Comparison of ENCODE assay signal across 1 cellular context in genomic region chr6:52063584-52064400, GRCh38.
TF ChIP-seq lines count a peak whose summit lies in the region.

No MANE protein-coding gene starts in this region.

TF ChIP-seq in GM12878, 131 proteins besides CTCF, POLR2A, EP300 and RAD21 (continued from another document):
- no peak for TF ChIP-seq IRF3 (IDR thresholded peaks at IDR 0.05)
- no peak for TF ChIP-seq FOS (IDR thresholded peaks at IDR 0.05; ENCODE audit: borderline replicate concordance, extremely low read depth, insufficient read length)
- no peak for TF ChIP-seq ZBTB33 (IDR thresholded peaks at IDR 0.05)
- TF ChIP-seq YY1 (IDR thresholded peaks at IDR 0.05; ENCODE audit: low read depth, low read length): 0 out of 2 replicates have a peak, but pooled peaks have one; percentile 46
- no peak for TF ChIP-seq BACH1 (IDR thresholded peaks at IDR 0.05; ENCODE audit: borderline replicate concordance)
- TF ChIP-seq TBL1XR1 (IDR thresholded peaks at IDR 0.05; ENCODE audit: low read depth, low read length): no peak
- no peak for TF ChIP-seq ZNF24 (IDR thresholded peaks at IDR 0.05)
- 0 out of 2 replicates have a peak, but pooled peaks have one; percentile 28 for TF ChIP-seq CREB1 (IDR thresholded peaks at IDR 0.05; ENCODE audit: low read depth)
- no peak for TF ChIP-seq ZNF274 (IDR thresholded peaks at IDR 0.05; ENCODE audit: insufficient read depth, insufficient read length)
- peak; percentile 16 for TF ChIP-seq MEF2B (IDR thresholded peaks at IDR 0.05; ENCODE audit: partially characterized antibody, poor library complexity, severe bottlenecking)
- no peak for TF ChIP-seq YBX1 (IDR thresholded peaks at IDR 0.05)
- TF ChIP-seq ZBTB40 (IDR thresholded peaks at IDR 0.05; ENCODE audit: borderline replicate concordance): 0 out of 2 replicates have a peak, but pooled peaks have one; percentile 15
- no peak for TF ChIP-seq SREBF1 (IDR thresholded peaks at IDR 0.05; ENCODE audit: low read length)
- TF ChIP-seq NKRF (conservative IDR thresholded peaks at IDR 0.05): no peak
- TF ChIP-seq ATF7 (IDR thresholded peaks at IDR 0.05; ENCODE audit: low read depth): no peak
- no peak for TF ChIP-seq EED (IDR thresholded peaks at IDR 0.05; ENCODE audit: low read depth)
- no peak for TF ChIP-seq PBX3 (IDR thresholded peaks at IDR 0.05; ENCODE audit: insufficient replicate concordance, low read depth, low read length)
- TF ChIP-seq SP1 (IDR thresholded peaks at IDR 0.05; ENCODE audit: low read depth, low read length): no peak
- TF ChIP-seq USF2 (IDR thresholded peaks at IDR 0.05; ENCODE audit: borderline replicate concordance, low read depth, low read length): no peak
- TF ChIP-seq KDM1A (IDR thresholded peaks at IDR 0.05; ENCODE audit: borderline replicate concordance): no peak
- no peak for TF ChIP-seq SKIL (IDR thresholded peaks at IDR 0.05; ENCODE audit: low read depth, poor library complexity, severe bottlenecking)
- no peak for TF ChIP-seq EGR1 (IDR thresholded peaks at IDR 0.05; ENCODE audit: borderline replicate concordance in 1 of 2, low read depth in 2 of 2, low read length in 2 of 2)
- no peak for TF ChIP-seq SUZ12 (IDR thresholded peaks at IDR 0.05; ENCODE audit: unreplicated experiment)
- TF ChIP-seq IKZF1 (conservative IDR thresholded peaks at IDR 0.05): no peak
- TF ChIP-seq CEBPB (IDR thresholded peaks at IDR 0.05; ENCODE audit: borderline replicate concordance in 1 of 2, low read depth in 2 of 2, low read length in 2 of 2): peak; percentile 28 to 84; a peak in 1 of 4 replicates
TF ChIP-seq in GM12878: peak in this region for 10.
